16 cellular contexts compared by ENCODE assay signal in genomic region chr3:195801251-195802183, GRCh38. TPM values are rescaled to one million over a fixed set of nuclear protein-coding genes. Genes with fewer than 3 reads are reported as not detected.
DNase-seq lines count a peak whose midpoint lies in the region; ATAC-seq and TF ChIP-seq lines count a peak whose summit lies in the region.
"Had no signal": no experiment of that assay in that cellular context is flagged by ENCODE, and none has a peak within 500 bp of the region (broad histone marks: within the 10 kb centered on the region; RNA-seq: fewer than 3 reads in every experiment).

No MANE protein-coding gene starts in this region.

- peaks cover 22% of the 10 kb centered on the region for H3K27me3 Mint-ChIP-seq in activated CD8-positive, alpha-beta memory T cell treated with anti-CD3 and anti-CD28 coated beads, Interleukin-2, amount 10 ng/mL, durations not matched to agents 7 days and 5 days
- peaks cover 11% of the 10 kb centered on the region for H3K27me3 Mint-ChIP-seq in T-helper 17 cell

- no peak for DNase-seq in activated CD8-positive, alpha-beta memory T cell treated with anti-CD3 and anti-CD28 coated beads, Interleukin-2, amount 10 ng/mL, durations not matched to agents 7 days and 5 days
- no peak for DNase-seq in activated CD8-positive, alpha-beta memory T cell treated with anti-CD3 and anti-CD28 coated beads, Interleukin-2, amount 50 U/mL, for 4 hours
- DNase-seq in T-helper 17 cell (no peak), islet precursor cell (peak; percentile 43), NCI-H1417 treated with DMSO at 0.1 percent for 48 hours (lab: John Stamatoyannopoulos, UW) (no peak), HEK293T (ENCODE audit: extremely low spot score) (no peak)
- no peak for DNase-seq in stimulated activated effector memory CD8-positive, alpha-beta T cell treated with anti-CD3 and anti-CD28 coated beads, Interleukin-12 subunit alpha, Interleukin-12 subunit beta, amount 100 ng/mL, for 72 hours (ENCODE audit: low spot score in 2 of 2)
- DNase-seq: anterior cingulate cortex, hypothalamus, NCI-H1694 had no signal

- H3K4me3 Mint-ChIP-seq in activated CD8-positive, alpha-beta memory T cell treated with anti-CD3 and anti-CD28 coated beads, Interleukin-2, amount 10 ng/mL, durations not matched to agents 7 days and 5 days = peak overlapping the region; percentile 16
- H3K4me3 Mint-ChIP-seq in T-helper 17 cell = peak overlapping the region; percentile 61
- H3K4me3 Mint-ChIP-seq in stimulated activated effector memory CD8-positive, alpha-beta T cell treated with anti-CD3 and anti-CD28 coated beads, Interleukin-12 subunit alpha, Interleukin-12 subunit beta, amount 100 ng/mL, for 72 hours = peak overlapping the region; percentile 50
- H3K4me3 Mint-ChIP-seq: CD4-positive, alpha-beta T cell had no signal

- CTCF ChIA-PET in activated CD8-positive, alpha-beta memory T cell treated with anti-CD3 and anti-CD28 coated beads, Interleukin-2, amount 10 ng/mL, durations not matched to agents 7 days and 5 days (lab: Charles Lee) = interaction anchor here (1.3 to 1.9 kb wide), 2 partner anchors 49 to 89 kb away, joined by 3 to 7 read pairs; no protein-coding TSS in a partner anchor
- CTCF ChIA-PET in HEK293T (lab: Yijun Ruan, JAX) = interaction anchor here (0.7 kb wide), 1 partner anchor 95 kb away, joined by 3 read pairs; no protein-coding TSS in a partner anchor

- peaks cover 53% of the 10 kb centered on the region for H3K4me1 Mint-ChIP-seq in activated CD8-positive, alpha-beta memory T cell treated with anti-CD3 and anti-CD28 coated beads, Interleukin-2, amount 10 ng/mL, durations not matched to agents 7 days and 5 days
- peaks cover 45% of the 10 kb centered on the region for H3K4me1 Mint-ChIP-seq in T-helper 17 cell
- H3K4me1 Mint-ChIP-seq in stimulated activated effector memory CD8-positive, alpha-beta T cell treated with anti-CD3 and anti-CD28 coated beads, Interleukin-12 subunit alpha, Interleukin-12 subunit beta, amount 100 ng/mL, for 72 hours = peaks cover 53% of the 10 kb centered on the region

- peaks cover 5% of the 10 kb centered on the region for H3K9me3 Mint-ChIP-seq in activated CD8-positive, alpha-beta memory T cell treated with anti-CD3 and anti-CD28 coated beads, Interleukin-2, amount 10 ng/mL, durations not matched to agents 7 days and 5 days (ENCODE audit: low read depth)
- H3K9me3 Mint-ChIP-seq in stimulated activated effector memory CD8-positive, alpha-beta T cell treated with anti-CD3 and anti-CD28 coated beads, Interleukin-12 subunit alpha, Interleukin-12 subunit beta, amount 100 ng/mL, for 72 hours = no peaks in the 10 kb centered on the region
- H3K9me3 Mint-ChIP-seq: CD4-positive, alpha-beta T cell had no signal

- peak overlapping the region; percentile 71 for H3K27ac Mint-ChIP-seq in activated CD8-positive, alpha-beta memory T cell treated with anti-CD3 and anti-CD28 coated beads, Interleukin-2, amount 10 ng/mL, durations not matched to agents 7 days and 5 days
- peak overlapping the region; percentile 60 for H3K27ac Mint-ChIP-seq in T-helper 17 cell
- H3K27ac Mint-ChIP-seq in stimulated activated effector memory CD8-positive, alpha-beta T cell treated with anti-CD3 and anti-CD28 coated beads, Interleukin-12 subunit alpha, Interleukin-12 subunit beta, amount 100 ng/mL, for 72 hours = peak overlapping the region; percentile 62
- H3K27ac Mint-ChIP-seq: CD4-positive, alpha-beta T cell had no signal

- no peak for ATAC-seq in activated CD8-positive, alpha-beta memory T cell treated with anti-CD3 and anti-CD28 coated beads, Interleukin-2, amount 10 ng/mL, durations not matched to agents 7 days and 5 days
- ATAC-seq in T-helper 17 cell (peak; percentile 12), HG03460 (IDR thresholded peaks at IDR 0.05; ENCODE audit: unreplicated experiment) (no peak)
- ATAC-seq in stimulated activated effector memory CD8-positive, alpha-beta T cell treated with anti-CD3 and anti-CD28 coated beads, Interleukin-12 subunit alpha, Interleukin-12 subunit beta, amount 100 ng/mL, for 72 hours = no peak
- ATAC-seq: activated CD4-positive, CD25-positive, alpha-beta regulatory T cell treated with anti-CD3 and anti-CD28 coated beads, Interleukin-2, amount 50 U/mL, for 24 hours had no signal

- H3K9me3 ChIP-seq in T-helper 17 cell (ENCODE audit: control insufficient read depth, low read length, poor library complexity, severe bottlenecking) = no peaks in the 10 kb centered on the region

- POLR2A ChIA-PET in HEK293T (lab: Yijun Ruan, JAX) = no interaction called here

- H3K36me3 Mint-ChIP-seq in activated CD8-positive, alpha-beta memory T cell treated with anti-CD3 and anti-CD28 coated beads, Interleukin-2, amount 10 ng/mL, durations not matched to agents 7 days and 5 days = peaks cover 26% of the 10 kb centered on the region
- H3K36me3 Mint-ChIP-seq in T-helper 17 cell (ENCODE audit: low read depth) = no peaks in the 10 kb centered on the region
- H3K36me3 Mint-ChIP-seq in stimulated activated effector memory CD8-positive, alpha-beta T cell treated with anti-CD3 and anti-CD28 coated beads, Interleukin-12 subunit alpha, Interleukin-12 subunit beta, amount 100 ng/mL, for 72 hours = peaks cover 24% of the 10 kb centered on the region

TF ChIP-seq in HEK293T, 16 proteins besides CTCF, POLR2A, EP300 and RAD21:
- TF ChIP-seq FOXK2 (IDR thresholded peaks at IDR 0.05) (no peak), ELF4 (IDR thresholded peaks at IDR 0.05) (no peak), NFRKB (IDR thresholded peaks at IDR 0.05) (no peak), FOXM1 (IDR thresholded peaks at IDR 0.05; ENCODE audit: borderline replicate concordance) (no peak)

RNA-seq across cellular contexts. Expression of gene MUC4, which starts 10.2 kb away (rescaled TPM):
- under 1 TPM; 0.03 to 0.26 TPM for total RNA-seq in activated CD8-positive, alpha-beta memory T cell treated with anti-CD3 and anti-CD28 coated beads, Interleukin-2, amount 10 ng/mL, durations not matched to agents 7 days and 5 days
- not detected for total RNA-seq in T-helper 17 cell
- total RNA-seq: A673; CD4-positive, alpha-beta T cell; chondrocyte; LHCN-M2 had no signal
